Comparison of ENCODE assay signal across 3 cellular contexts in genomic region chr20:50191065-50191565, GRCh38.
A peak's percentile ranks its signal among the peaks of the same experiment; 100 is the strongest.
TF ChIP-seq lines count a peak whose summit lies in the region.

No MANE protein-coding gene starts in this region.

TF ChIP-seq in SK-N-SH, 30 proteins besides CTCF, POLR2A, EP300 and RAD21:
- no peak for TF ChIP-seq USF1 (IDR thresholded peaks at IDR 0.05; ENCODE audit: borderline replicate concordance, low read depth)
- TF ChIP-seq POLR2AphosphoS5 (IDR thresholded peaks at IDR 0.05; ENCODE audit: low read depth, low read length), result no peak
- TF ChIP-seq MAX (IDR thresholded peaks at IDR 0.05; ENCODE audit: low read depth), result 0 out of 2 replicates have a peak, but pooled peaks have one; percentile 4
- no peak for TF ChIP-seq FOXM1 (IDR thresholded peaks at IDR 0.05; ENCODE audit: low read depth)
- TF ChIP-seq JUND (IDR thresholded peaks at IDR 0.05), result no peak
- no peak for TF ChIP-seq RXRA (IDR thresholded peaks at IDR 0.05; ENCODE audit: borderline replicate concordance, low read depth)

TF ChIP-seq in SK-N-SH treated with all-trans-retinoic acid at 6 μM for 48 hours, 23 proteins besides CTCF, POLR2A, EP300 and RAD21:
- TF ChIP-seq BACH2 (CRISPR knock-in tag; IDR thresholded peaks at IDR 0.05; ENCODE audit: borderline replicate concordance), result no peak
- TF ChIP-seq ZC3H10 (CRISPR knock-in tag; IDR thresholded peaks at IDR 0.05), result no peak
- TF ChIP-seq PATZ1 (CRISPR knock-in tag; IDR thresholded peaks at IDR 0.05; ENCODE audit: borderline replicate concordance), result no peak
- no peak for TF ChIP-seq POU6F1 (CRISPR knock-in tag; IDR thresholded peaks at IDR 0.05; ENCODE audit: borderline replicate concordance, low read depth)
- no peak for TF ChIP-seq TOX (CRISPR knock-in tag; IDR thresholded peaks at IDR 0.05; ENCODE audit: borderline replicate concordance)
- no peak for TF ChIP-seq ZFP3 (CRISPR knock-in tag; IDR thresholded peaks at IDR 0.05)
- no peak for TF ChIP-seq PPARA (CRISPR knock-in tag; IDR thresholded peaks at IDR 0.05; ENCODE audit: borderline replicate concordance)
- TF ChIP-seq ARNTL (CRISPR knock-in tag; IDR thresholded peaks at IDR 0.05; ENCODE audit: borderline replicate concordance, low read depth), result no peak
- no peak for TF ChIP-seq ZNF8 (CRISPR knock-in tag; IDR thresholded peaks at IDR 0.05)

TF ChIP-seq in GM12878, 131 proteins besides CTCF, POLR2A, EP300 and RAD21:
- TF ChIP-seq EGR1 (IDR thresholded peaks at IDR 0.05; ENCODE audit: borderline replicate concordance in 1 of 2, low read depth in 2 of 2, low read length in 2 of 2), result peak in 1 of 2 experiments; percentile 90; a peak in 2 of 3 replicates
- no peak for TF ChIP-seq ZBTB40 (IDR thresholded peaks at IDR 0.05; ENCODE audit: borderline replicate concordance)
